In the genomic region with DNA sequence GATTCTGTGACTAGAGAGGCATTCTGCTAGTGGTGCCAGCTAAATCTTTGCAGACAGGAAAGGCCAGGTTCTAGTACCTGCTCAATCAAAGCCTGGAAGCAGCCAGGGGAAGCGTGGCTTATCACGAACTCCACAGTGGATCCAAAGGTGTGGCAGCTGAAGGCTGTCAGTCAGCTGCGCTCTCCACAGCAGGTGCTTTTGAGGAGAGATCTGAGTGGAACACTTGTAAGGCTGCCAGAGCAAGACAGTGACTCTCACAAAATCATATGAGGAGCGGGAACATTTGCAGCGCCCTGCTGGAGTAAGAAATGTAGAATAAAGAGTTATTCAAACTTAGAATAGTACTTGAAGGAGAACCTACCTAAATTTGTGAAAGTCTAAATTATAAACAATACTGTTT, we compare ENCODE assay signal across 33 cellular contexts.
"Had no signal": no experiment of that assay in that cellular context is flagged by ENCODE, and none has a peak within 500 bp of the region (broad histone marks: within the 10 kb centered on the region; RNA-seq: fewer than 3 reads in every experiment).

No MANE protein-coding gene starts in this region.

- H3K4me3 Mint-ChIP-seq: activated CD4-positive, alpha-beta memory T cell treated with anti-CD3 and anti-CD28 coated beads, Interleukin-2, amount 10 ng/mL, durations not matched to agents 7 days and 5 days; activated CD8-positive, alpha-beta memory T cell treated with anti-CD3 and anti-CD28 coated beads, Interleukin-2, amount 10 ng/mL, durations not matched to agents 7 days and 5 days; activated naive CD4-positive, alpha-beta T cell treated with anti-CD3 and anti-CD28 coated beads, Interleukin-2, amount 50 U/mL, for 24 hours; activated naive CD8-positive, alpha-beta T cell treated with anti-CD3 and anti-CD28 coated beads, Interleukin-2, amount 10 ng/mL, durations not matched to agents 7 days and 5 days had no signal

- H3K4me2 ChIP-seq: PC-9 had no signal

- DNase-seq: activated CD4-positive, alpha-beta memory T cell treated with anti-CD3 and anti-CD28 coated beads, Interleukin-2, amount 10 ng/mL, durations not matched to agents 7 days and 5 days; activated CD4-positive, alpha-beta T cell treated with anti-CD3 and anti-CD28 coated beads for 1 hour; activated CD4-positive, alpha-beta T cell treated with anti-CD3 and anti-CD28 coated beads for 48 hours; activated CD4-positive, CD25-positive, alpha-beta regulatory T cell; activated CD8-positive, alpha-beta memory T cell treated with anti-CD3 and anti-CD28 coated beads for 24 hours; activated CD8-positive, alpha-beta memory T cell treated with anti-CD3 and anti-CD28 coated beads, Interleukin-2, amount 10 ng/mL, durations not matched to agents 7 days and 5 days; activated CD8-positive, alpha-beta memory T cell treated with anti-CD3 and anti-CD28 coated beads, Interleukin-2, amount 50 U/mL, for 48 hours; activated gamma-delta T cell; activated naive CD4-positive, alpha-beta T cell treated with Interleukin-2 at 50 U/mL for 16 hours; activated naive CD8-positive, alpha-beta T cell treated with anti-CD3 and anti-CD28 coated beads, Interleukin-2, amount 10 ng/mL, durations not matched to agents 7 days and 5 days; activated T-cell treated with anti-CD3 and anti-CD28 coated beads, Interleukin-2, amount 50 U/mL, for 1 hour; amygdala; NCI-H1092 treated with DMSO at 0.1 percent for 48 hours; NCI-H146; NCI-H187; NCI-H2029 treated with DMSO at 0.1 percent for 48 hours; NCI-H2107; NCI-H226; NCI-H446 treated with DMSO at 0.1 percent for 48 hours; NCI-H524; NCI-H69; PC-9; Right ventricle myocardium superior; SW 1271; T-helper 1 cell; T-helper 2 cell; T-helper 9 cell; WERI-Rb-1 had no signal

- H3K4me3 ChIP-seq: ascending aorta, PC-9 had no signal

- H2AFZ ChIP-seq: PC-9 had no signal

- H3K27ac ChIP-seq: ascending aorta, PC-9, RWPE1, WERI-Rb-1 had no signal

- H3K36me3 Mint-ChIP-seq: activated CD8-positive, alpha-beta memory T cell treated with anti-CD3 and anti-CD28 coated beads, Interleukin-2, amount 10 ng/mL, durations not matched to agents 7 days and 5 days; activated naive CD4-positive, alpha-beta T cell treated with anti-CD3 and anti-CD28 coated beads, Interleukin-2, amount 50 U/mL, for 24 hours; activated naive CD8-positive, alpha-beta T cell treated with anti-CD3 and anti-CD28 coated beads, Interleukin-2, amount 10 ng/mL, durations not matched to agents 7 days and 5 days had no signal

- H3K36me3 ChIP-seq: ascending aorta, WERI-Rb-1 had no signal

- H3K9me3 Mint-ChIP-seq: activated CD4-positive, alpha-beta memory T cell treated with anti-CD3 and anti-CD28 coated beads, Interleukin-2, amount 10 ng/mL, durations not matched to agents 7 days and 5 days; activated naive CD4-positive, alpha-beta T cell treated with anti-CD3 and anti-CD28 coated beads, Interleukin-2, amount 50 U/mL, for 24 hours; activated naive CD8-positive, alpha-beta T cell treated with anti-CD3 and anti-CD28 coated beads, Interleukin-2, amount 10 ng/mL, durations not matched to agents 7 days and 5 days; activated T-helper 2 cell treated with anti-CD3 and anti-CD28 coated beads, Interferon-gamma antibody, Interleukin-2, Interleukin-4, amounts not matched to agents 10 μg/mL and 5 μg/mL and 100 μg/mL, durations not matched to agents 14 hours and 24 hours and 36 hours had no signal

- H3K27ac Mint-ChIP-seq: activated CD4-positive, alpha-beta memory T cell treated with anti-CD3 and anti-CD28 coated beads, Interleukin-2, amount 10 ng/mL, durations not matched to agents 7 days and 5 days; activated CD8-positive, alpha-beta memory T cell treated with anti-CD3 and anti-CD28 coated beads, Interleukin-2, amount 10 ng/mL, durations not matched to agents 7 days and 5 days; activated naive CD4-positive, alpha-beta T cell treated with anti-CD3 and anti-CD28 coated beads, Interleukin-2, amount 50 U/mL, for 24 hours; activated naive CD8-positive, alpha-beta T cell treated with anti-CD3 and anti-CD28 coated beads, Interleukin-2, amount 10 ng/mL, durations not matched to agents 7 days and 5 days; activated T-helper 2 cell treated with anti-CD3 and anti-CD28 coated beads, Interferon-gamma antibody, Interleukin-2, Interleukin-4, amounts not matched to agents 10 μg/mL and 5 μg/mL and 100 μg/mL, durations not matched to agents 14 hours and 24 hours and 36 hours had no signal

- H3K27me3 ChIP-seq: ascending aorta had no signal

- H3K27me3 Mint-ChIP-seq: activated CD4-positive, alpha-beta memory T cell treated with anti-CD3 and anti-CD28 coated beads, Interleukin-2, amount 10 ng/mL, durations not matched to agents 7 days and 5 days; activated CD8-positive, alpha-beta memory T cell treated with anti-CD3 and anti-CD28 coated beads, Interleukin-2, amount 10 ng/mL, durations not matched to agents 7 days and 5 days; activated naive CD4-positive, alpha-beta T cell treated with anti-CD3 and anti-CD28 coated beads, Interleukin-2, amount 50 U/mL, for 24 hours; activated naive CD8-positive, alpha-beta T cell treated with anti-CD3 and anti-CD28 coated beads, Interleukin-2, amount 10 ng/mL, durations not matched to agents 7 days and 5 days had no signal

- ATAC-seq: activated CD8-positive, alpha-beta memory T cell treated with anti-CD3 and anti-CD28 coated beads, Interleukin-2, amount 10 ng/mL, durations not matched to agents 7 days and 5 days had no signal

- H3K9me3 ChIP-seq: ascending aorta had no signal

- FAIRE-seq: RCC 7860 had no signal
